Comparison of ENCODE assay signal across 8 cellular contexts in genomic region chr10:129467346-129468119, GRCh38. TPM values are rescaled to one million over a fixed set of nuclear protein-coding genes. Genes with fewer than 3 reads are reported as not detected.
DNase-seq lines count a peak whose midpoint lies in the region; ATAC-seq and TF ChIP-seq lines count a peak whose summit lies in the region.

No MANE protein-coding gene starts in this region.

- no peak overlapping the region for H3K23ac ChIP-seq in trophoblast cell (ENCODE audit: low read length)

- H4K91ac ChIP-seq in trophoblast cell (ENCODE audit: low read depth, low read length): peak overlapping the region; percentile 92

- no CpG with 5 or more reads among the region's 26 CpGs for WGBS in trophoblast cell (ENCODE audit: extremely low coverage, insufficient coverage, insufficient read length)

- peak overlapping the region; percentile 81 for H3K4me3 Mint-ChIP-seq in activated B cell treated with CpG ODN at 0.5 μM for 24 hours

- no peak overlapping the region for H2BK5ac ChIP-seq in trophoblast cell (ENCODE audit: low read depth, low read length, poor library complexity)

- peak overlapping the region; percentile 55 for H3K18ac ChIP-seq in trophoblast cell (ENCODE audit: low read length)

- peak overlapping the region; percentile 76 for H4K12ac ChIP-seq in trophoblast cell (ENCODE audit: low read depth, low read length)

- no peaks in the 10 kb centered on the region for H3K27me3 ChIP-seq in foreskin keratinocyte
- H3K27me3 ChIP-seq in trophoblast cell (ENCODE audit: insufficient read depth, low read length): no peaks in the 10 kb centered on the region

- H3K36me3 Mint-ChIP-seq in activated B cell treated with CpG ODN at 0.5 μM for 24 hours (ENCODE audit: low read depth): peaks cover 8% of the 10 kb centered on the region

- H3K14ac ChIP-seq in trophoblast cell (ENCODE audit: low read length): peak overlapping the region; percentile 85

- H2AK5ac ChIP-seq in trophoblast cell (ENCODE audit: low read length): peak overlapping the region; percentile 49

- no peaks in the 10 kb centered on the region for H3K9me3 Mint-ChIP-seq in activated B cell treated with CpG ODN at 0.5 μM for 24 hours

- H2BK12ac ChIP-seq in trophoblast cell (ENCODE audit: low read length): no peak overlapping the region

- H3K27me3 Mint-ChIP-seq in activated B cell treated with CpG ODN at 0.5 μM for 24 hours: no peaks in the 10 kb centered on the region

- peak overlapping the region; percentile 59 for H3K4me2 ChIP-seq in trophoblast cell (ENCODE audit: low read length)

- DNase-seq in activated B cell treated with CpG ODN at 0.5 μM for 24 hours (no peak), foreskin keratinocyte (no peak), trophoblast cell (no peak), NCI-H146 treated with DMSO at 0.1 percent for 48 hours (lab: John Stamatoyannopoulos, UW; ENCODE audit: unreplicated experiment) (no peak), GM10266 (ENCODE audit: extremely low spot score) (no peak), NCI-H446 treated with DMSO at 0.1 percent for 48 hours (lab: John Stamatoyannopoulos, UW) (no peak)

- peaks cover 0 to 2% of the 10 kb centered on the region in 2 experiments for H3K36me3 ChIP-seq in trophoblast cell (ENCODE audit: control insufficient read depth in 1 of 2, insufficient read depth in 2 of 2, low read length in 2 of 2)

- CTCF ChIA-PET in activated B cell treated with CpG ODN at 0.5 μM for 24 hours (lab: Charles Lee): interaction anchor here (1.7 kb wide), 1 partner anchor 643 kb away, joined by 4 read pairs; the partner anchor contains the start of gene C10orf143

- H3K9ac ChIP-seq in trophoblast cell (ENCODE audit: low read length): no peak overlapping the region

- peak overlapping the region; percentile 87 for H2AFZ ChIP-seq in trophoblast cell (ENCODE audit: insufficient read depth, low read length, poor library complexity)

- peak overlapping the region; percentile 74 for H2BK120ac ChIP-seq in trophoblast cell (ENCODE audit: insufficient read depth, low read length, poor library complexity)

- H3K4me3 ChIP-seq in trophoblast cell (ENCODE audit: low read depth, low read length): peak overlapping the region; percentile 78

- peak overlapping the region; percentile 62 for H3K27ac ChIP-seq in foreskin keratinocyte
- no peak overlapping the region for H3K27ac ChIP-seq in trophoblast cell (ENCODE audit: low read depth, low read length)

- peak; percentile 7 for ATAC-seq in GM18505 (IDR thresholded peaks at IDR 0.05; ENCODE audit: unreplicated experiment)
- peak; percentile 21 for ATAC-seq in HG02938 (IDR thresholded peaks at IDR 0.05; ENCODE audit: unreplicated experiment)
- no peak for ATAC-seq in activated B cell treated with CpG ODN at 0.5 μM for 24 hours (ENCODE audit: low read depth)
- ATAC-seq in foreskin keratinocyte: peak; percentile 13

- peak overlapping the region; percentile 81 for H3K4ac ChIP-seq in trophoblast cell (ENCODE audit: low read depth, low read length)

- TF ChIP-seq POLR2A in GM18505 (IDR thresholded peaks at IDR 0.05; ENCODE audit: borderline replicate concordance, extremely low read depth, insufficient read depth, insufficient read length): no peak

- peaks cover 5% of the 10 kb centered on the region for H3K4me1 ChIP-seq in foreskin keratinocyte
- H3K4me1 ChIP-seq in trophoblast cell (ENCODE audit: control insufficient read depth in 1 of 2, insufficient read depth in 2 of 2, low read length in 2 of 2): peaks cover 23 to 30% of the 10 kb centered on the region in 2 experiments

- intact Hi-C loops in activated B cell treated with CpG ODN at 0.5 μM for 24 hours (cut with micrococcal nuclease): loop anchor here (1.0 to 5.0 kb wide), 5 partner anchors 35 to 1340 kb away; partner anchors contain the start of gene MKI67

- POLR2A ChIA-PET in activated B cell treated with CpG ODN at 0.5 μM for 24 hours (lab: Charles Lee): interaction anchor here (0.7 to 3.6 kb wide), 9 partner anchors 12 to 669 kb away, joined by 3 to 20 read pairs (median 3); partner anchors contain the start of genes C10orf143 and GLRX3

- H3K4me1 Mint-ChIP-seq in activated B cell treated with CpG ODN at 0.5 μM for 24 hours: peaks cover 17% of the 10 kb centered on the region

- H3K79me1 ChIP-seq in trophoblast cell (ENCODE audit: low read length): peaks cover 16% of the 10 kb centered on the region

- TF ChIP-seq CTCF in activated B cell treated with CpG ODN at 0.5 μM for 24 hours (IDR thresholded peaks at IDR 0.05) (no peak), foreskin keratinocyte (conservative IDR thresholded peaks at IDR 0.05) (no peak), GM10266 (IDR thresholded peaks at IDR 0.05; ENCODE audit: control insufficient read depth, insufficient read depth, low read depth, missing control alignments) (no peak)

- H4K8ac ChIP-seq in trophoblast cell (ENCODE audit: low read depth, low read length): peak overlapping the region; percentile 92

- peaks cover 7% of the 10 kb centered on the region for H3K79me2 ChIP-seq in trophoblast cell (ENCODE audit: control insufficient read depth, insufficient read depth, low read length, poor library complexity)

- H3K9me3 ChIP-seq in trophoblast cell (ENCODE audit: insufficient read depth, low read depth, low read length): no peaks in the 10 kb centered on the region

- peak overlapping the region; percentile 82 for H3K27ac Mint-ChIP-seq in activated B cell treated with CpG ODN at 0.5 μM for 24 hours

RNA-seq across cellular contexts. Expression of gene MGMT, which starts 0.5 kb away (rescaled TPM):
- total RNA-seq in activated B cell treated with CpG ODN at 0.5 μM for 24 hours (22.5 and 25.8 TPM in 2 replicates), foreskin keratinocyte (12.6 and 24.6 TPM in 2 replicates)
- 21.2 and 35.2 TPM in 2 replicates for polyA plus RNA-seq in foreskin keratinocyte
- polyA plus RNA-seq in trophoblast cell (2013): 9.3 and 10.2 TPM in 2 replicates
